Comparison of ENCODE assay signal across 19 cellular contexts in genomic region chr10:4016214-4016740, GRCh38.
"Had no signal": no experiment of that assay in that cellular context is flagged by ENCODE, and none has a peak within 500 bp of the region (broad histone marks: within the 10 kb centered on the region; RNA-seq: fewer than 3 reads in every experiment).

No MANE protein-coding gene starts in this region.

- H3K4me1 ChIP-seq: pancreas had no signal

- H3K27me3 ChIP-seq: esophagus squamous epithelium, hepatocyte, pancreas, tibial artery had no signal

- H3K36me3 ChIP-seq: esophagus squamous epithelium, pancreas, tibial artery had no signal

- DNase-seq: cortex of kidney; effector memory CD4-positive, alpha-beta T cell; esophagus squamous epithelium; foreskin fibroblast; kidney; left cardiac atrium; left ventricle myocardium superior; mesendoderm; naive B cell; occipital lobe; pancreas; right cardiac atrium; stimulated activated CD4-positive, alpha-beta T cell treated with anti-CD3 and anti-CD28 coated beads, Interleukin-4, amount 100 ng/mL, for 1 hour; stimulated activated CD8-positive, alpha-beta memory T cell treated with anti-CD3 and anti-CD28 coated beads, Interleukin-4, amount 100 ng/mL, for 48 hours; tibial artery had no signal

- H3K27ac ChIP-seq: esophagus squamous epithelium, hepatocyte, pancreas, tibial artery had no signal

- H3K79me2 ChIP-seq: hepatocyte had no signal

- ATAC-seq: left cardiac atrium; left ventricle myocardium superior; pancreas; right cardiac atrium; stimulated activated effector memory CD8-positive, alpha-beta T cell treated with anti-CD3 and anti-CD28 coated beads, Interleukin-12 subunit alpha, Interleukin-12 subunit beta, amount 100 ng/mL, for 72 hours had no signal

- H3K4me3 ChIP-seq: esophagus squamous epithelium, hepatocyte, lung, pancreas, tibial artery had no signal

- H2AFZ ChIP-seq: hepatocyte had no signal

- H3K4me2 ChIP-seq: hepatocyte had no signal

- H3K9me3 ChIP-seq: esophagus squamous epithelium, pancreas, tibial artery had no signal

- FAIRE-seq: endometrium, kidney, pancreas had no signal
